ENCODE assay signal across 23 cellular contexts in genomic region chr22:37158963-37159290, GRCh38. TPM values are rescaled to one million over a fixed set of nuclear protein-coding genes. Genes with fewer than 3 reads are reported as not detected.
"Had no signal": no experiment of that assay in that cellular context is flagged by ENCODE, and none has a peak within 500 bp of the region (broad histone marks: within the 10 kb centered on the region; RNA-seq: fewer than 3 reads in every experiment).

No MANE protein-coding gene starts in this region.

- H3K4me3 ChIP-seq: body of pancreas, heart right ventricle, sigmoid colon, thoracic aorta, vagina had no signal

- H3K9me3 Mint-ChIP-seq: memory B cell, neural crest cell, type B pancreatic cell had no signal

- ATAC-seq: body of pancreas, heart right ventricle, left colon had no signal

- H3K36me3 Mint-ChIP-seq: memory B cell, type B pancreatic cell had no signal

- DNase-seq: anterior cingulate cortex; body of pancreas; effector CD4-positive, alpha-beta T cell; erythroblast; foreskin fibroblast; heart right ventricle; left colon; occipital lobe; sigmoid colon; stimulated activated CD4-positive, alpha-beta T cell treated with anti-CD3 and anti-CD28 coated beads, Interleukin-4, amount 100 ng/mL, for 1 hour; T-helper 9 cell had no signal

- H3K36me3 ChIP-seq: heart right ventricle, sigmoid colon, thoracic aorta, vagina had no signal

- H3K27ac ChIP-seq: body of pancreas, heart right ventricle, sigmoid colon, thoracic aorta, vagina had no signal

- H3K4me1 Mint-ChIP-seq: neural crest cell had no signal

- H3K4me1 ChIP-seq: body of pancreas, sigmoid colon, vagina had no signal

- H3K9me3 ChIP-seq: sigmoid colon, vagina had no signal

- H3K27ac Mint-ChIP-seq: dendritic cell treated with granulocyte-macrophage colony-stimulating factor and Interleukin-4, amounts not matched to agents 40 ng/mL and 50 ng/mL, for 4 days; memory B cell; type B pancreatic cell had no signal

- H3K4me3 Mint-ChIP-seq: dendritic cell treated with granulocyte-macrophage colony-stimulating factor and Interleukin-4, amounts not matched to agents 40 ng/mL and 50 ng/mL, for 4 days; memory B cell; neural crest cell; type B pancreatic cell had no signal

- H3K27me3 ChIP-seq: body of pancreas, vagina had no signal

RNA-seq across cellular contexts. Expression of gene IL2RB, which starts 9.2 kb away (rescaled TPM):
- total RNA-seq: fibroblast of lung, myocyte, occipital lobe, renal cortical epithelial cell had no signal

RNA-seq across cellular contexts. Expression of gene TMPRSS6, which starts 49.4 kb away (rescaled TPM):
- total RNA-seq: cardiac septum, fibroblast of lung, heart right ventricle, myocyte, neural crest cell, occipital lobe, renal cortical epithelial cell, sigmoid colon, thoracic aorta, vagina had no signal
- polyA plus RNA-seq: fibroblast of lung, heart right ventricle, keratinocyte had no signal

RNA-seq across cellular contexts. Expression of gene SSTR3, which starts 53.4 kb away (rescaled TPM):
- total RNA-seq: cardiac septum, fibroblast of lung, heart right ventricle, lower leg skin, myocyte, occipital lobe, thoracic aorta, vagina had no signal
- polyA plus RNA-seq: fibroblast of lung, heart right ventricle, keratinocyte had no signal
